8 cellular contexts compared by ENCODE assay signal in the genomic region with DNA sequence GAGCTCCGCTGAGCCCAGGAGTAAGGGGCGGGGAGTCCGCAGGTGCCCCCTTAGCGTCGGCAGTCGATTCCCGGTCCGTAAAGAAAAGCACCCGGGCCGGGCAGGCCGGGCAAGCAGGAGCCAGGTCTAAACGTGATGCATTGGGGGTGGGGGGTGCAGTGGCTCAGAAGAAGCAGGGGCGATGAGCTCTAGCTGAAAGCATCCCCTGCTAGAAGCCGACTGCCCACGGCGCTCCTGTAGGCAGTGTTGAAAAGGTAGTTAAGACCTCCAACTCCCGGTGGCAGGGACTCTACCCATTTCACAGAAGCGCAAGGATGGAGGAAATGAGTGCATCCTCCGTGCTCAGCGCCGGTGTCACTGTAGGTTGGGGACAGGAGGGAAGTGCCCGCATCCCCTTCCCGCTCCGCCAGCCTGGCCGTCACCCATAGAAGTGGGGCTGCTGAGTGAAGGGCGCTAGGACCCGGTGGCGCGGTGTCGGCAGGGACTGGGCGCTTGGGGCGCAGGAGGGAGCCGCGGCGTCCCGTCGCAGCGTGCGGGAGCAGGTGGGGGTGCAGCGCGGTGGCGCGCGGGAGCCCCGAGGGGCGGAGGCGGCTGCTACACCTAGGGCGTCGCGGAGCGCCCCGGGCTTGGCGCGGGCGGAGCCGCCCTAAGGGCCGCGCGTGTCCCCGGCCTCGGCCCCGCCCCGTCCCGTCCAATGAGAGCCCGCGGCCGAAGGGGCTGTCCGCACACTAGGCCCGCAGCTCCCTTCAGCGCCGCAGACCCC. TPM values are rescaled to one million over a fixed set of nuclear protein-coding genes. Genes with fewer than 3 reads are reported as not detected.
DNase-seq lines count a peak whose midpoint lies in the region; ATAC-seq lines count a peak whose summit lies in the region.

Gene WNT2B (plus strand): TSS at position 724 of the 763 bp plus-strand sequence. CDS start 298 bp downstream, outside the sequence.

- H3K27ac ChIP-seq in HUES64 (ENCODE audit: low read depth, low read length) (no peak within 1 kb of the TSS), mesodermal cell (ENCODE audit: low read depth, low read length, severe bottlenecking) (no peak within 1 kb of the TSS)

- H3K4me3 Mint-ChIP-seq in stimulated activated memory B cell treated with anti-CD40 and anti-IgM and Interleukin-4, amounts not matched to agents 10 μg/mL and 1 μg/mL and 100 μg/mL, for 72 hours = peak within 1 kb of the TSS; percentile 77

- H3K27me3 Mint-ChIP-seq in stimulated activated memory B cell treated with anti-CD40 and anti-IgM and Interleukin-4, amounts not matched to agents 10 μg/mL and 1 μg/mL and 100 μg/mL, for 72 hours = peaks cover 35% of the 10 kb centered on the region

- under 1% methylated on average over 71 of the region's 71 CpGs for WGBS in HUES64
- WGBS in mesodermal cell (ENCODE audit: insufficient coverage in 2 of 2), 2 experiments = 0% methylated on average over 32 to 57 of the region's 71 CpGs

- H3K27ac Mint-ChIP-seq in stimulated activated memory B cell treated with anti-CD40 and anti-IgM and Interleukin-4, amounts not matched to agents 10 μg/mL and 1 μg/mL and 100 μg/mL, for 72 hours = no peak within 1 kb of the TSS

- H3K4me1 Mint-ChIP-seq in stimulated activated memory B cell treated with anti-CD40 and anti-IgM and Interleukin-4, amounts not matched to agents 10 μg/mL and 1 μg/mL and 100 μg/mL, for 72 hours = peaks cover 8% of the 10 kb centered on the region

- H3K27me3 ChIP-seq in HUES64 (ENCODE audit: insufficient read depth, low read length) = peaks cover 99% of the 10 kb centered on the region

- H3K36me3 ChIP-seq in HUES64 (ENCODE audit: insufficient read depth, low read length) (no peaks in the 10 kb centered on the region), mesodermal cell (ENCODE audit: control insufficient read depth, insufficient read depth, low read length) (no peaks in the 10 kb centered on the region)

- H3K9me3 ChIP-seq in HUES64 (ENCODE audit: insufficient read depth, low read depth, low read length) = no peaks in the 10 kb centered on the region
- H3K9me3 ChIP-seq in mesodermal cell (ENCODE audit: control insufficient read depth, low read length) = no peaks in the 10 kb centered on the region

- H3K9ac ChIP-seq in HUES64 (ENCODE audit: low read depth, low read length) = no peak within 1 kb of the TSS

- peaks cover 31% of the 10 kb centered on the region for H3K4me1 ChIP-seq in HUES64 (ENCODE audit: insufficient read depth, low read length)
- H3K4me1 ChIP-seq in mesodermal cell (ENCODE audit: control insufficient read depth, insufficient read depth, low read length, poor library complexity, severe bottlenecking) = peaks cover 18% of the 10 kb centered on the region

- no peaks in the 10 kb centered on the region for H3K9me3 Mint-ChIP-seq in stimulated activated memory B cell treated with anti-CD40 and anti-IgM and Interleukin-4, amounts not matched to agents 10 μg/mL and 1 μg/mL and 100 μg/mL, for 72 hours

- peak; percentile 81 for ATAC-seq in GM18867 (IDR thresholded peaks at IDR 0.05; ENCODE audit: unreplicated experiment)
- peak; percentile 71 for ATAC-seq in stimulated activated memory B cell treated with anti-CD40 and anti-IgM and Interleukin-4, amounts not matched to agents 10 μg/mL and 1 μg/mL and 100 μg/mL, for 72 hours
- ATAC-seq in GM18873 (IDR thresholded peaks at IDR 0.05; ENCODE audit: low FRiP score, unreplicated experiment) = no peak

- peak within 1 kb of the TSS; percentile 64 for H3K4me3 ChIP-seq in HUES64 (ENCODE audit: low read length)
- H3K4me3 ChIP-seq in mesodermal cell (ENCODE audit: extremely low read depth, insufficient read depth, low read length, poor library complexity, severe bottlenecking) = peak within 1 kb of the TSS; percentile 44

- peak; percentile 68 for DNase-seq in activated CD4-positive, alpha-beta T cell treated with anti-CD3 and anti-CD28 coated beads for 48 hours
- DNase-seq in dermis blood vessel endothelial cell = peak; percentile 26
- no peak for DNase-seq in COLO829 (ENCODE audit: low spot score)

- no peaks in the 10 kb centered on the region for H3K36me3 Mint-ChIP-seq in stimulated activated memory B cell treated with anti-CD40 and anti-IgM and Interleukin-4, amounts not matched to agents 10 μg/mL and 1 μg/mL and 100 μg/mL, for 72 hours

RNA-seq across cellular contexts. Expression of gene WNT2B, which starts in this region (rescaled TPM):
- 0.45 TPM for polyA plus RNA-seq in HUES64 (2013, experiment 1 of 2)
- 0.32 TPM for polyA plus RNA-seq in HUES64 (2013, experiment 2 of 2)
- 1.3 and 2.0 TPM in 2 replicates for total RNA-seq in dermis blood vessel endothelial cell
- 0.70 TPM for polyA plus RNA-seq in mesodermal cell (2013, experiment 1 of 2)
- polyA plus RNA-seq in mesodermal cell (2013, experiment 2 of 2) = 0.40 TPM
